In the genomic region with DNA sequence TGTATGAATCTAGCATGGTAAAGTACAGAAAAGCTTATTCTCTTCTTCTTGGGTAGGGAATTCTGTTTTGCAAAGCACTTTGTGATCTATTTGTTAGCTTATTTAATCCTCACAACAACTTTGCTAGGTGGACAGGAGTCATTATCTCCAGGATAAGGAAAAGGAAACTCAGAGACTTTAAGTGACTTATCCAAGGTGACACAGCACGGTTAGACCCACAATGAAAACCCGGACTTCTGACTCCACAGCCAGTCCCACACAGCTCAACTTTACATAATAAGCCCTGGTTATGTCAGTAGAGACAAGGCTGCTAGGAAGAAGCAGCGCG, we compare ENCODE assay signal across 8 cellular contexts. TPM values are rescaled to one million over a fixed set of nuclear protein-coding genes. Genes with fewer than 3 reads are reported as not detected.
DNase-seq lines count a peak whose midpoint lies in the region; ATAC-seq, FAIRE-seq and TF ChIP-seq lines count a peak whose summit lies in the region.

No MANE protein-coding gene starts in this region.

- TF ChIP-seq CTCF in AG04449 (IDR thresholded peaks at IDR 0.05; ENCODE audit: insufficient read depth, low read length, missing control alignments) = no peak

- no peaks in the 10 kb centered on the region for H3K9me3 ChIP-seq in muscle layer of duodenum (ENCODE audit: control insufficient read depth in 1 of 2, low read length in 2 of 2)

- POLR2A ChIA-PET in AG04449 (lab: Yijun Ruan, JAX) = interaction anchor here (0.5 to 1.4 kb wide), 9 partner anchors 45 to 212 kb away, joined by 3 to 7 read pairs (median 3); a partner anchor contains a TSS

- peaks cover 7 to 27% of the 10 kb centered on the region in 2 donors for H3K4me1 ChIP-seq in muscle layer of duodenum (ENCODE audit: control insufficient read depth in 1 of 2, insufficient read depth in 2 of 2, low read length in 2 of 2)

- CTCF ChIA-PET in AG04449 (lab: Yijun Ruan, JAX) = interaction anchor here (0.5 to 3.8 kb wide), 9 partner anchors 9 to 247 kb away, joined by 3 to 26 read pairs (median 5); no protein-coding TSS in a partner anchor

- ATAC-seq in HG03460 (IDR thresholded peaks at IDR 0.05; ENCODE audit: unreplicated experiment) (no peak), HG03025 (IDR thresholded peaks at IDR 0.05; ENCODE audit: low FRiP score, unreplicated experiment) (no peak), GM19328 (IDR thresholded peaks at IDR 0.05; ENCODE audit: unreplicated experiment) (no peak)

- no peaks in the 10 kb centered on the region for H3K27me3 ChIP-seq in muscle layer of duodenum (ENCODE audit: low read depth, low read length)

- peaks cover 0 to 7% of the 10 kb centered on the region in 2 donors for H3K36me3 ChIP-seq in muscle layer of duodenum (ENCODE audit: control insufficient read depth in 1 of 2, insufficient read depth in 2 of 2, low read length in 2 of 2)

- no peak for FAIRE-seq in GM19239 (lab: Jason Lieb, UNC)

- DNase-seq in AG04449 (ENCODE audit: low read depth, low spot score) (no peak), GM19239 (ENCODE audit: insufficient read length, low spot score) (no peak)
- no peak for DNase-seq in Jurkat, Clone E6-1 (ENCODE audit: low read depth, low spot score)

- peak overlapping the region; percentile 84 for H3K4me3 ChIP-seq in AG04449 (ENCODE audit: low read depth, low read length)
- H3K4me3 ChIP-seq in Jurkat, Clone E6-1 (ENCODE audit: low read length) = peak overlapping the region; percentile 96
- peak overlapping the region; percentile 90 to 98 for H3K4me3 ChIP-seq in muscle layer of duodenum (ENCODE audit: low read depth in 1 of 2, low read length in 2 of 2)

- peak overlapping the region; percentile 94 for H3K27ac ChIP-seq in cingulate gyrus (ENCODE audit: low read depth, low read length)
- H3K27ac ChIP-seq in muscle layer of duodenum (ENCODE audit: low read length) = peak overlapping the region; percentile 97

RNA-seq across cellular contexts. Expression of a gene that starts 0.4 kb away (rescaled TPM):
- 938 TPM for polyA plus RNA-seq in Jurkat, Clone E6-1 (2012; ENCODE audit: insufficient read depth, insufficient read length)
